ENCODE assay signal across 33 cellular contexts in genomic region chr12:98325003-98325402, GRCh38.
"Had no signal": no experiment of that assay in that cellular context is flagged by ENCODE, and none has a peak within 500 bp of the region (broad histone marks: within the 10 kb centered on the region; RNA-seq: fewer than 3 reads in every experiment).

No MANE protein-coding gene starts in this region.

- DNase-seq: activated B cell treated with CpG ODN at 0.5 μM for 24 hours; activated CD4-positive, alpha-beta T cell treated with anti-CD3 and anti-CD28 coated beads for 48 hours; activated CD4-positive, alpha-beta T cell treated with anti-CD3 and anti-CD28 coated beads, Interleukin-2, amount 50 U/mL, for 1 hour; activated CD4-positive, alpha-beta T cell treated with anti-CD3 and anti-CD28 coated beads, Interleukin-2, amount 50 U/mL, for 48 hours; activated CD8-positive, alpha-beta memory T cell treated with anti-CD3 and anti-CD28 coated beads for 24 hours; activated CD8-positive, alpha-beta T cell treated with anti-CD3 and anti-CD28 coated beads for 36 hours; activated effector memory CD4-positive, alpha-beta T cell treated with anti-CD3 and anti-CD28 coated beads, Interleukin-2, amount 50 U/mL, for 16 hours; activated naive CD4-positive, alpha-beta T cell treated with anti-CD3 and anti-CD28 coated beads for 36 hours; activated naive CD8-positive, alpha-beta T cell treated with anti-CD3 and anti-CD28 coated beads, Interleukin-2, amount 10 ng/mL, durations not matched to agents 7 days and 5 days; activated T-cell treated with anti-CD3 and anti-CD28 coated beads, Interleukin-2, amount 50 U/mL, for 4 hours; central memory CD4-positive, alpha-beta T cell; cerebellar nuclear complex; colonic mucosa; effector CD8-positive, alpha-beta T cell; esophagus squamous epithelium; head of caudate nucleus; T-helper 1 cell; T-helper 17 cell; T1000; WERI-Rb-1 had no signal

- H3K36me3 Mint-ChIP-seq: activated naive CD4-positive, alpha-beta T cell treated with anti-CD3 and anti-CD28 coated beads, Interleukin-2, amount 50 U/mL, for 72 hours; activated naive CD8-positive, alpha-beta T cell treated with anti-CD3 and anti-CD28 coated beads, Interleukin-2, amount 10 ng/mL, durations not matched to agents 7 days and 5 days; brain had no signal

- H3K9me3 ChIP-seq: ascending aorta, breast epithelium, colonic mucosa, esophagus squamous epithelium had no signal

- H3K27me3 Mint-ChIP-seq: brain had no signal

- H3K27me3 ChIP-seq: ascending aorta, breast epithelium, cardiac muscle cell, colonic mucosa, esophagus squamous epithelium had no signal

- H3K9me3 Mint-ChIP-seq: activated B cell treated with CpG ODN at 0.5 μM for 24 hours; activated CD8-positive, alpha-beta T cell treated with anti-CD3 and anti-CD28 coated beads for 36 hours; activated naive CD4-positive, alpha-beta T cell treated with anti-CD3 and anti-CD28 coated beads for 36 hours; activated naive CD8-positive, alpha-beta T cell treated with anti-CD3 and anti-CD28 coated beads, Interleukin-2, amount 10 ng/mL, durations not matched to agents 7 days and 5 days; activated T-cell treated with anti-CD3 and anti-CD28 coated beads, Interleukin-2, amount 50 U/mL, for 4 hours; activated T-helper 1 cell treated with anti-CD3 and anti-CD28 coated beads, Interleukin-12 subunit alpha, Interleukin-12 subunit beta, Interleukin-2, Interleukin-4 antibody, amounts not matched to agents 30 ng/mL and 10 ng/mL and 1 ng/mL, durations not matched to agents 14 hours and 24 hours and 36 hours; activated T-helper 2 cell treated with anti-CD3 and anti-CD28 coated beads, Interferon-gamma antibody, Interleukin-2, Interleukin-4, amounts not matched to agents 10 μg/mL and 5 μg/mL and 100 μg/mL, durations not matched to agents 14 hours and 24 hours and 36 hours; T-helper 2 cell treated with Interferon-gamma antibody and Interleukin-4, amounts not matched to agents 5 μg/mL and 100 μg/mL, for 36 hours had no signal

- H3K27ac ChIP-seq: ascending aorta, breast epithelium, cardiac muscle cell, colonic mucosa, epithelial cell of prostate, esophagus squamous epithelium, WERI-Rb-1 had no signal

- FAIRE-seq: endometrium, endothelial cell of umbilical vein, frontal cortex had no signal

- ATAC-seq: activated CD4-positive, CD25-positive, alpha-beta regulatory T cell treated with anti-CD3 and anti-CD28 coated beads, Interleukin-2, amount 50 U/mL, for 24 hours; activated CD8-positive, alpha-beta T cell treated with anti-CD3 and anti-CD28 coated beads for 36 hours; activated naive CD4-positive, alpha-beta T cell treated with anti-CD3 and anti-CD28 coated beads, Interleukin-2, amount 50 U/mL, for 72 hours; T-helper 17 cell had no signal

- H3K4me1 Mint-ChIP-seq: activated B cell treated with CpG ODN at 0.5 μM for 24 hours; activated naive CD8-positive, alpha-beta T cell treated with anti-CD3 and anti-CD28 coated beads, Interleukin-2, amount 10 ng/mL, durations not matched to agents 7 days and 5 days; brain had no signal

- H3K36me3 ChIP-seq: ascending aorta, breast epithelium, cardiac muscle cell, colonic mucosa, esophagus squamous epithelium, WERI-Rb-1 had no signal

- H3K27ac Mint-ChIP-seq: activated B cell treated with CpG ODN at 0.5 μM for 24 hours; activated CD8-positive, alpha-beta T cell treated with anti-CD3 and anti-CD28 coated beads for 36 hours; activated naive CD4-positive, alpha-beta T cell treated with anti-CD3 and anti-CD28 coated beads for 36 hours; activated naive CD4-positive, alpha-beta T cell treated with anti-CD3 and anti-CD28 coated beads, Interleukin-2, amount 50 U/mL, for 72 hours; activated naive CD8-positive, alpha-beta T cell treated with anti-CD3 and anti-CD28 coated beads, Interleukin-2, amount 10 ng/mL, durations not matched to agents 7 days and 5 days; activated T-helper 1 cell treated with anti-CD3 and anti-CD28 coated beads, Interleukin-12 subunit alpha, Interleukin-12 subunit beta, Interleukin-2, Interleukin-4 antibody, amounts not matched to agents 30 ng/mL and 10 ng/mL and 1 ng/mL, durations not matched to agents 14 hours and 24 hours and 36 hours; activated T-helper 2 cell treated with anti-CD3 and anti-CD28 coated beads, Interferon-gamma antibody, Interleukin-2, Interleukin-4, amounts not matched to agents 10 μg/mL and 5 μg/mL and 100 μg/mL, durations not matched to agents 14 hours and 24 hours and 36 hours; brain; T-helper 17 cell; T-helper 2 cell treated with Interferon-gamma antibody and Interleukin-4, amounts not matched to agents 5 μg/mL and 100 μg/mL, for 36 hours had no signal

- H3K4me3 ChIP-seq: ascending aorta, breast epithelium, cardiac muscle cell, colonic mucosa, esophagus squamous epithelium had no signal

- H3K4me1 ChIP-seq: ascending aorta, breast epithelium, colonic mucosa, esophagus squamous epithelium had no signal

- H3K4me3 Mint-ChIP-seq: activated B cell treated with CpG ODN at 0.5 μM for 24 hours; activated CD8-positive, alpha-beta T cell treated with anti-CD3 and anti-CD28 coated beads for 36 hours; activated naive CD4-positive, alpha-beta T cell treated with anti-CD3 and anti-CD28 coated beads for 36 hours; activated naive CD8-positive, alpha-beta T cell treated with anti-CD3 and anti-CD28 coated beads, Interleukin-2, amount 10 ng/mL, durations not matched to agents 7 days and 5 days; activated T-cell treated with anti-CD3 and anti-CD28 coated beads, Interleukin-2, amount 50 U/mL, for 4 hours; activated T-helper 1 cell treated with anti-CD3 and anti-CD28 coated beads, Interleukin-12 subunit alpha, Interleukin-12 subunit beta, Interleukin-2, Interleukin-4 antibody, amounts not matched to agents 30 ng/mL and 10 ng/mL and 1 ng/mL, durations not matched to agents 14 hours and 24 hours and 36 hours; brain; T-helper 17 cell; T-helper 2 cell treated with Interferon-gamma antibody and Interleukin-4, amounts not matched to agents 5 μg/mL and 100 μg/mL, for 36 hours had no signal
